Comparison of ENCODE assay signal across 16 cellular contexts in the genomic region with DNA sequence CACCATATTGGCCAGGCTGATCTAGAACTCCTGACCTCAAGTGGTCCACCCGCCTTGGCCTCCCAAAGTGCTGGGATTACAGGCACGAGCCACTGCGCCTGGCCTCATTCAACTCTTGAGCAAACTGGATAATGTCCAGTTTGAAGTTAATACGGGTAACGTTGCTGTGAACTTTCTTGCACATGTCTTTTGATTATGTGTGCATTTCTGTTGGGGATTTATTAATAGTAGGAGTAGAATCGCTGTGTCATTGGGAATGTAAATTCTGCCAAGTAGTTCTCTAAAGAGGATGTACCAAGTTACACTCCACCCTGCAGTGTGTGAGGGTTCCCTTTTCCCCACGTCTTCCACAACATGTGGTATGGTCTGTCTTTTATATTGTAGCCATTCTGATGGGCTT. TPM values are rescaled to one million over a fixed set of nuclear protein-coding genes. Genes with fewer than 3 reads are reported as not detected.
A peak's percentile ranks its signal among the peaks of the same experiment; 100 is the strongest.
DNase-seq lines count a peak whose midpoint lies in the region; ATAC-seq, FAIRE-seq and TF ChIP-seq lines count a peak whose summit lies in the region.
"Had no signal": no experiment of that assay in that cellular context is flagged by ENCODE, and none has a peak within 500 bp of the region (broad histone marks: within the 10 kb centered on the region; RNA-seq: fewer than 3 reads in every experiment).

No MANE protein-coding gene starts in this region.

- no peak overlapping the region for H4K5ac ChIP-seq in H9 (ENCODE audit: insufficient read length, low read depth, low read length)

- H2AFZ ChIP-seq in H9 (ENCODE audit: low read length), result no peak overlapping the region

- H2AK5ac ChIP-seq in H9 (ENCODE audit: insufficient read length, low read length), result no peak overlapping the region

- H3K4me1 ChIP-seq in pancreas, result peaks cover 54 to 60% (median 57%) of the 10 kb centered on the region in 3 donors
- H3K4me1 ChIP-seq in H9 (ENCODE audit: insufficient read depth, low read length), result peaks cover 22% of the 10 kb centered on the region

- H3K4me2 ChIP-seq in H9 (ENCODE audit: insufficient read depth, insufficient read length, low read length), result no peak overlapping the region
- H3K4me2 ChIP-seq: BLaER1 had no signal

- peaks cover 4 to 22% (median 5%) of the 10 kb centered on the region in 3 experiments for H3K36me3 Mint-ChIP-seq in H9 (ENCODE audit: insufficient read depth in 1 of 3, low read depth in 3 of 3)
- H3K36me3 Mint-ChIP-seq: activated naive CD4-positive, alpha-beta T cell treated with anti-CD3 and anti-CD28 coated beads, Interleukin-2, amount 50 U/mL, for 72 hours had no signal

- no peaks in the 10 kb centered on the region for H3K9me3 Mint-ChIP-seq in H9
- H3K9me3 Mint-ChIP-seq: activated naive CD4-positive, alpha-beta T cell treated with anti-CD3 and anti-CD28 coated beads, Interleukin-2, amount 50 U/mL, for 72 hours; central memory CD8-positive, alpha-beta T cell had no signal

- peak; percentile 69 for FAIRE-seq in pancreas (lab: Jason Lieb, UNC)

- peak overlapping the region in 1 of 2 experiments; percentile 16; a peak in 1 of 5 replicates for H3K4me3 Mint-ChIP-seq in H9
- H3K4me3 Mint-ChIP-seq: central memory CD8-positive, alpha-beta T cell had no signal

- no peak overlapping the region for H3T11ph ChIP-seq in H9 (ENCODE audit: low read length)

- H3K27ac ChIP-seq in pancreas, result peak overlapping the region in 1 of 4 donors; percentile 46
- no peak overlapping the region for H3K27ac ChIP-seq in H9 (ENCODE audit: insufficient read length, low read depth, low read length)
- H3K27ac ChIP-seq: BLaER1 had no signal

- H3K36me3 ChIP-seq in pancreas, result no peaks in the 10 kb centered on the region

- no peaks in the 10 kb centered on the region; the same call in 1 of the 2 replicates for H3K27me3 Mint-ChIP-seq in H9 (ENCODE audit: low read depth)
- H3K27me3 Mint-ChIP-seq: central memory CD8-positive, alpha-beta T cell had no signal

- H4K8ac ChIP-seq in H9 (replicated peaks; ENCODE audit: insufficient read length, low read depth, low read length), result no peak overlapping the region

- no peak overlapping the region for H2BK12ac ChIP-seq in H9 (ENCODE audit: insufficient read length, low read depth, low read length)

- H3K14ac ChIP-seq in H9 (ENCODE audit: insufficient read depth, low read length), result no peak overlapping the region

- H3K23me2 ChIP-seq in H9 (ENCODE audit: insufficient read length, low read depth, low read length, poor library complexity, severe bottlenecking), result no peaks in the 10 kb centered on the region

- H3K18ac ChIP-seq in H9 (ENCODE audit: insufficient read length, low read depth, low read length), result no peak overlapping the region

- H4K91ac ChIP-seq in H9 (ENCODE audit: insufficient read length, low read depth, low read length), result no peak overlapping the region

- ATAC-seq in pancreas (peak in 3 of 4 donors; percentile 8 to 24 (median 18)), HG03565 (IDR thresholded peaks at IDR 0.05; ENCODE audit: unreplicated experiment) (no peak), GM18861 (IDR thresholded peaks at IDR 0.05; ENCODE audit: unreplicated experiment) (no peak), HG03432 (IDR thresholded peaks at IDR 0.05; ENCODE audit: unreplicated experiment) (no peak)
- ATAC-seq: activated naive CD4-positive, alpha-beta T cell treated with anti-CD3 and anti-CD28 coated beads, Interleukin-2, amount 50 U/mL, for 72 hours; stimulated activated naive CD8-positive, alpha-beta T cell treated with anti-CD3 and anti-CD28 coated beads, Interleukin-15, Interleukin-2, amounts not matched to agents 100 U/mL and 50 U/mL, for 24 hours had no signal

- H3K27ac Mint-ChIP-seq in H9, result no peak overlapping the region

- H3K79me1 ChIP-seq in H9 (ENCODE audit: insufficient read depth, low read depth, low read length, poor library complexity, severe bottlenecking), result peaks cover 6% of the 10 kb centered on the region

- H2BK120ac ChIP-seq in H9 (ENCODE audit: low read depth, low read length, poor library complexity, severe bottlenecking), result no peak overlapping the region

- H3K4me1 Mint-ChIP-seq in H9, result peaks cover 67 to 73% of the 10 kb centered on the region in 2 experiments

- intact Hi-C loops in pancreas (cut with DNase I), result no loop called here

- no peak overlapping the region for H2BK20ac ChIP-seq in H9 (ENCODE audit: low read depth, low read length, poor library complexity, severe bottlenecking)

- peaks cover 26% of the 10 kb centered on the region; the same call in 1 of the 2 replicates for H3K79me2 ChIP-seq in H9 (ENCODE audit: insufficient read depth, low read length)

- DNase-seq in GF-D8 (lab: John Stamatoyannopoulos, UW) (peak; percentile 81), OCI-M1 (lab: John Stamatoyannopoulos, UW) (peak; percentile 78), fibroblast of the aortic adventitia (ENCODE audit: low read depth) (peak; percentile 62), pancreas (no peak), H9 (no peak)
- DNase-seq: EL; Karpas-422; NCI-H2107; retina; stimulated activated naive CD8-positive, alpha-beta T cell treated with anti-CD3 and anti-CD28 coated beads, Interleukin-15, Interleukin-2, amounts not matched to agents 100 U/mL and 50 U/mL, for 24 hours had no signal

- no peak overlapping the region for H2BK15ac ChIP-seq in H9 (ENCODE audit: low read depth, low read length)

- no peak overlapping the region for H2BK5ac ChIP-seq in H9 (ENCODE audit: insufficient read length, low read length)

- H3K56ac ChIP-seq in H9 (ENCODE audit: insufficient read length, low read depth, low read length), result no peak overlapping the region

- no peak overlapping the region for H3K4ac ChIP-seq in H9 (ENCODE audit: low read depth, low read length)

- no peaks in the 10 kb centered on the region for H4K20me1 ChIP-seq in H9 (ENCODE audit: control insufficient read depth, insufficient read depth, insufficient read length)

- H3K9me3 ChIP-seq in pancreas (no peaks in the 10 kb centered on the region), H9 (ENCODE audit: control insufficient read depth, low read depth, low read length) (no peaks in the 10 kb centered on the region)
- H3K9me3 ChIP-seq: BLaER1 had no signal

- TF ChIP-seq CTCF in fibroblast of the aortic adventitia (IDR thresholded peaks at IDR 0.05; ENCODE audit: insufficient read depth, low read length) (no peak), pancreas (IDR thresholded peaks at IDR 0.05) (no peak), H9 (conservative IDR thresholded peaks at IDR 0.05) (no peak)

- no peak overlapping the region for H3K23ac ChIP-seq in H9 (ENCODE audit: insufficient read length, low read depth, low read length)

- H3K27me3 ChIP-seq in pancreas (no peaks in the 10 kb centered on the region), H9 (ENCODE audit: insufficient read depth, low read length) (no peaks in the 10 kb centered on the region)
- H3K27me3 ChIP-seq: BLaER1 had no signal

- WGBS in pancreas, 2 donors, result 43 to 47% methylated on average over 7 of the region's 7 CpGs
- no CpG with 5 or more reads among the region's 7 CpGs for WGBS in H9 (ENCODE audit: extremely low coverage, insufficient read length, low lambda C conversion rate)

- H3K9ac ChIP-seq in H9 (ENCODE audit: extremely low read depth, insufficient read length, low read length), result no peak overlapping the region
- H3K9ac ChIP-seq: BLaER1 had no signal

- no peak overlapping the region for H3K4me3 ChIP-seq in fibroblast of the aortic adventitia (ENCODE audit: low read depth, low read length)
- H3K4me3 ChIP-seq in pancreas, result no peak overlapping the region
- H3K4me3 ChIP-seq: BLaER1 had no signal

RNA-seq across cellular contexts. Expression of gene IMPA2, which starts 6.2 kb away (rescaled TPM):
- total RNA-seq in fibroblast of the aortic adventitia (ENCODE audit: low replicate concordance), result 6.9 and 14.1 TPM in 2 replicates
- total RNA-seq in pancreas, result 100 to 1,000 TPM; 140 to 286 (median 208) TPM
- polyA plus RNA-seq in pancreas, result 100 to 1,000 TPM in 1 of 2 donors, 10 to 100 TPM in 1; 93.5 to 130 TPM
- total RNA-seq in H9 (2021), result 69.1 and 73.8 TPM in 2 replicates

Comparison
In these comparisons a context has a peak if more than half of its experiments do, and no peak if none do; other contexts are left out.
1. DNase-seq: peak in GF-D8 (single experiment), OCI-M1 (single experiment) and fibroblast of the aortic adventitia (single experiment); none in pancreas (0 of 6) and H9 (single experiment).
2. ATAC-seq: peak in pancreas (3 of 4); none in HG03565 (single experiment), GM18861 (single experiment) and HG03432 (single experiment).